In the genomic region with DNA sequence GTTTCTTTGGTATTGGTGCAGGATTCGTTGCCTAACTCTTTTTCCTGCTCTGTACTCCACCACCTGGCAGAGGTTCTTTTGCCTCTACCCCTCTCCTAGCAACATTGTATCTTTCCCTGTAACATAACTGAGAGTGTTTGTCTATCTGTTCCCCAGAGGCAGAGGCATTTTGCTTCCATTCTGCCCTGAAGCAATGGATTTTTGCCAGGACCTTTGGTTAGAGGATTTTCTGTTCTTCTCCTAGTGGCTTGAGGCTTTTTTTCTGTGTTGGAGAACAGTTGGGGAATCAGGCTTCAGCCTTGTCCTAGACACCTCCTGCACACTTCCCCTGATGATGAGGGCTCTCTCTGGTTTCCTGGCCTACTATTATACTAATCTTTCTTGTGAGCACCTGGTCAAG, we compare ENCODE assay signal across 14 cellular contexts.
A peak's percentile ranks its signal among the peaks of the same experiment; 100 is the strongest.
DNase-seq lines count a peak whose midpoint lies in the region; ATAC-seq, FAIRE-seq and TF ChIP-seq lines count a peak whose summit lies in the region.
"Had no signal": no experiment of that assay in that cellular context is flagged by ENCODE, and none has a peak within 500 bp of the region (broad histone marks: within the 10 kb centered on the region; RNA-seq: fewer than 3 reads in every experiment).

No MANE protein-coding gene starts in this region.

- ATAC-seq in right cardiac atrium: peak; percentile 42 to 72
- no peak for ATAC-seq in esophagus mucosa
- ATAC-seq in GM19467 (IDR thresholded peaks at IDR 0.05; ENCODE audit: unreplicated experiment): no peak

- no peaks in the 10 kb centered on the region for H3K9me3 ChIP-seq in A673 (ENCODE audit: low read depth, low read length, poor library complexity, severe bottlenecking)
- H3K9me3 ChIP-seq in right cardiac atrium (ENCODE audit: control insufficient read depth, low read length): no peaks in the 10 kb centered on the region
- H3K9me3 ChIP-seq: psoas muscle, tibial nerve had no signal

- H3K4me3 ChIP-seq in A673 (ENCODE audit: low read depth, low read length, poor library complexity, severe bottlenecking) (no peak overlapping the region), right cardiac atrium (ENCODE audit: low read length) (no peak overlapping the region)
- H3K4me3 ChIP-seq: psoas muscle, tibial nerve had no signal

- CTCF ChIA-PET in A673 (lab: Charles Lee): no interaction called here

- no peak for TF ChIP-seq CTCF in A673 (conservative IDR thresholded peaks at IDR 0.05; ENCODE audit: low read depth, low read length)
- no peak for TF ChIP-seq CTCF in D721Med (IDR thresholded peaks at IDR 0.05; ENCODE audit: insufficient read depth, missing control alignments)

- WGBS in right cardiac atrium: 47% methylated on average over 1 of the region's 1 CpG

- H3K27me3 ChIP-seq in A673 (replicated peaks; ENCODE audit: insufficient read depth, low read depth, low read length, poor library complexity) (no peaks in the 10 kb centered on the region), right cardiac atrium (ENCODE audit: control insufficient read depth, insufficient read depth) (no peaks in the 10 kb centered on the region)
- H3K27me3 ChIP-seq: tibial nerve had no signal

- H3K36me3 ChIP-seq in A673 (ENCODE audit: insufficient read depth, low read length, poor library complexity, severe bottlenecking): no peaks in the 10 kb centered on the region

- DNase-seq in A673 (ENCODE audit: low spot score): peak; percentile 49
- no peak for DNase-seq in GM19239 (ENCODE audit: insufficient read length, low spot score)
- DNase-seq in brain pericyte (ENCODE audit: low read depth, low spot score): peak; percentile 33
- no peak for DNase-seq in right cardiac atrium
- no peak for DNase-seq in D721Med (ENCODE audit: insufficient read length, low spot score)
- no peak for DNase-seq in cerebellar cortex (ENCODE audit: low spot score)
- DNase-seq: activated T-cell treated with anti-CD3 and anti-CD28 coated beads, Interleukin-2, amount 50 U/mL, for 24 hours; cerebellar nuclear complex; HCEC 1CT; psoas muscle had no signal

- no TSS peak for BruUV-seq in A673 (replicated peaks; lab: Mats Ljungman, UMichigan)

- intact Hi-C loops in A673 (cut with micrococcal nuclease; ENCODE audit: unreplicated experiment): no loop called here
- intact Hi-C loops in right cardiac atrium (cut with DNase I): no loop called here

- no peaks in the 10 kb centered on the region for H3K4me1 ChIP-seq in A673 (ENCODE audit: insufficient read depth, low read length, poor library complexity, severe bottlenecking)
- peaks cover 15% of the 10 kb centered on the region for H3K4me1 ChIP-seq in right cardiac atrium (ENCODE audit: control insufficient read depth, insufficient read depth, low read length)

- H3K27ac ChIP-seq in A673 (ENCODE audit: low read depth, low read length, poor library complexity, severe bottlenecking): no peak overlapping the region
- H3K27ac ChIP-seq in right cardiac atrium (ENCODE audit: low read length): no peak overlapping the region
- H3K27ac ChIP-seq: KMS-11, psoas muscle had no signal

- FAIRE-seq in GM19239 (lab: Jason Lieb, UNC) (peak; percentile 26), D721Med (lab: Jason Lieb, UNC) (no peak)

- POLR2A ChIA-PET in A673 (lab: Charles Lee; ENCODE audit: low non-redundant PET): no interaction called here

Comparison
In these comparisons a context has a peak if more than half of its experiments do, and no peak if none do; other contexts are left out.
1. DNase-seq: peak in A673 (single experiment) and brain pericyte (single experiment); none in GM19239 (single experiment), right cardiac atrium (0 of 3), D721Med (single experiment) and cerebellar cortex (single experiment).
2. ATAC-seq: peak in right cardiac atrium (2 of 2); none in esophagus mucosa (single experiment) and GM19467 (single experiment).